In the genomic region with DNA sequence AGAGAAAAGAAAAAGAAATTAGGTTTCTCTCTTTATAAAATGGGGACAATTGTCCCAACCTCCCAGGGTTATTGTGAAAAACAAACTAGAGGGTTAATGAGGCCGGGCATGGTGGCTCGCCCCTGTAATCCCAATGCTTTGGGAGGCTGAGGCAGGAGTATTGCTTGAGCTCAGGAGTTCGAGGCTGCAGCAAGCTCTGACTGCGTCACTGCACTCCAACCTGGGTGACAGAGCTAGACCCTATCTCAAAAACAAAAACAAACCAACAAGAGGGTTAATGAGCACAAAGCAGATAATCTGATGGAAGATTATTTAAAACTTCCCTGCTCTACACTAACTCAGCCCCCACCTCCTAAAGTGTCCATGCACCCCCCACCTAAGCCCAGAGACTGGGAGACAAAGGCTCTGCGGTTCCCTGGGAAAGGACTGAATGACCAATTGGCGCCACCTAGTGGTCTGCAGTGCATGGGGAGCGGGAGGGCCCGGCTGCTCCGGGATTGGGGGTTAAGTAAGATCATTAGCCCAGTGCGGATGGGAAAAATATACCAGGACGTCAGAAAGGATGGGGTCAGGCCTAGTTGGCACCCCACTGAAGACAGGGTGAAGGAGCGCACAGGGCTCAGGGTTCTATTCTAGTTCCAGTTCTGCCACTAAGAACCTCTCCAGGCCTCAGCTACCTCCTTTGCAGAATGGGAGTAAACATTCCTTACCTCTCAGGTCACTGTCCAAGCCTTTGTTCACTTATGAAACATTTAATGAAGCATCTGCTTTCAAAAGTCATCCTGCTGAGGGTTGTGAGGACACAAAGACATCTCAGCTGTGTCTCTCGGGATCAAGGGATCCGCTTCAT, we compare ENCODE assay signal across 1 cellular context.
TF ChIP-seq lines count a peak whose summit lies in the region.

No MANE protein-coding gene starts in this region.

TF ChIP-seq in K562, 482 proteins besides CTCF, POLR2A, EP300 and RAD21 (continues in another document):
- no peak for TF ChIP-seq CAMTA2 (CRISPR knock-in tag; conservative IDR thresholded peaks at IDR 0.05)
- TF ChIP-seq ETV6 (IDR thresholded peaks at IDR 0.05; ENCODE audit: borderline replicate concordance in 1 of 2, low read depth in 2 of 2, low read length in 1 of 2) = no peak
- no peak for TF ChIP-seq ETV6 (CRISPR knock-in tag; IDR thresholded peaks at IDR 0.05; ENCODE audit: borderline replicate concordance)
- TF ChIP-seq, protein P1, sequence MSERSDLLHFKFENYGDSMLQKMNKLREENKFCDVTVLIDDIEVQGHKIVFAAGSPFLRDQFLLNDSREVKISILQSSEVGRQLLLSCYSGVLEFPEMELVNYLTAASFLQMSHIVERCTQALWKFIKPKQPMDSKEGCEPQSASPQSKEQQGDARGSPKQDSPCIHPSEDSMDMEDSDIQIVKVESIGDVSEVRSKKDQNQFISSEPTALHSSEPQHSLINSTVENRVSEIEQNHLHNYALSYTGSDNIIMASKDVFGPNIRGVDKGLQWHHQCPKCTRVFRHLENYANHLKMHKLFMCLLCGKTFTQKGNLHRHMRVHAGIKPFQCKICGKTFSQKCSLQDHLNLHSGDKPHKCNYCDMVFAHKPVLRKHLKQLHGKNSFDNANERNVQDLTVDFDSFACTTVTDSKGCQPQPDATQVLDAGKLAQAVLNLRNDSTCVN (CRISPR knock-in tag; IDR thresholded peaks at IDR 0.05) = 0 out of 2 replicates have a peak, but pooled peaks have one; percentile 8
- no peak for TF ChIP-seq TGIF2 (CRISPR knock-in tag; IDR thresholded peaks at IDR 0.05)
- TF ChIP-seq FOXM1 (IDR thresholded peaks at IDR 0.05; ENCODE audit: low read depth) = no peak
- no peak for TF ChIP-seq FOXM1 (CRISPR knock-in tag; IDR thresholded peaks at IDR 0.05; ENCODE audit: low read depth)
- peak; percentile 59; the same call in 1 of the 2 replicates for TF ChIP-seq RB1 (IDR thresholded peaks at IDR 0.05; ENCODE audit: low read depth)
- TF ChIP-seq, protein P2, sequence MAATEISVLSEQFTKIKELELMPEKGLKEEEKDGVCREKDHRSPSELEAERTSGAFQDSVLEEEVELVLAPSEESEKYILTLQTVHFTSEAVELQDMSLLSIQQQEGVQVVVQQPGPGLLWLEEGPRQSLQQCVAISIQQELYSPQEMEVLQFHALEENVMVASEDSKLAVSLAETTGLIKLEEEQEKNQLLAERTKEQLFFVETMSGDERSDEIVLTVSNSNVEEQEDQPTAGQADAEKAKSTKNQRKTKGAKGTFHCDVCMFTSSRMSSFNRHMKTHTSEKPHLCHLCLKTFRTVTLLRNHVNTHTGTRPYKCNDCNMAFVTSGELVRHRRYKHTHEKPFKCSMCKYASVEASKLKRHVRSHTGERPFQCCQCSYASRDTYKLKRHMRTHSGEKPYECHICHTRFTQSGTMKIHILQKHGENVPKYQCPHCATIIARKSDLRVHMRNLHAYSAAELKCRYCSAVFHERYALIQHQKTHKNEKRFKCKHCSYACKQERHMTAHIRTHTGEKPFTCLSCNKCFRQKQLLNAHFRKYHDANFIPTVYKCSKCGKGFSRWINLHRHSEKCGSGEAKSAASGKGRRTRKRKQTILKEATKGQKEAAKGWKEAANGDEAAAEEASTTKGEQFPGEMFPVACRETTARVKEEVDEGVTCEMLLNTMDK (IDR thresholded peaks at IDR 0.05; ENCODE audit: borderline replicate concordance, insufficient read depth, low read depth, low read length, poor library complexity, severe bottlenecking) = peak; percentile 32
- no peak for TF ChIP-seq HIVEP1 (CRISPR knock-in tag; IDR thresholded peaks at IDR 0.05)
- 0 out of 2 replicates have a peak, but pooled peaks have one; percentile 21 for TF ChIP-seq SMAD4 (CRISPR knock-in tag; conservative IDR thresholded peaks at IDR 0.05)
- no peak for TF ChIP-seq ZBTB7A (IDR thresholded peaks at IDR 0.05; ENCODE audit: borderline replicate concordance, control insufficient read depth, low read depth, low read length)
- TF ChIP-seq ZNF140 (CRISPR knock-in tag; IDR thresholded peaks at IDR 0.05) = no peak
- TF ChIP-seq, protein P3, sequence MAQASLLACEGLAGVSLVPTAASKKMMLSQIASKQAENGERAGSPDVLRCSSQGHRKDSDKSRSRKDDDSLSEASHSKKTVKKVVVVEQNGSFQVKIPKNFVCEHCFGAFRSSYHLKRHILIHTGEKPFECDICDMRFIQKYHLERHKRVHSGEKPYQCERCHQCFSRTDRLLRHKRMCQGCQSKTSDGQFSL (CRISPR knock-in tag; IDR thresholded peaks at IDR 0.05) = peak; percentile 94
- TF ChIP-seq, protein P3 (tag; IDR thresholded peaks at IDR 0.05) = peak in 1 of 2 experiments; percentile 76; a peak in 2 of 4 replicates
- TF ChIP-seq ARID1B (IDR thresholded peaks at IDR 0.05) = 0 out of 2 replicates have a peak, but pooled peaks have one; percentile 22
- no peak for TF ChIP-seq PHF21A (IDR thresholded peaks at IDR 0.05; ENCODE audit: borderline replicate concordance, low read depth)
- peak; percentile 62; the same call in 1 of the 2 replicates for TF ChIP-seq XRCC5 (IDR thresholded peaks at IDR 0.05; ENCODE audit: low read depth, low read length)
- TF ChIP-seq, protein P4, sequence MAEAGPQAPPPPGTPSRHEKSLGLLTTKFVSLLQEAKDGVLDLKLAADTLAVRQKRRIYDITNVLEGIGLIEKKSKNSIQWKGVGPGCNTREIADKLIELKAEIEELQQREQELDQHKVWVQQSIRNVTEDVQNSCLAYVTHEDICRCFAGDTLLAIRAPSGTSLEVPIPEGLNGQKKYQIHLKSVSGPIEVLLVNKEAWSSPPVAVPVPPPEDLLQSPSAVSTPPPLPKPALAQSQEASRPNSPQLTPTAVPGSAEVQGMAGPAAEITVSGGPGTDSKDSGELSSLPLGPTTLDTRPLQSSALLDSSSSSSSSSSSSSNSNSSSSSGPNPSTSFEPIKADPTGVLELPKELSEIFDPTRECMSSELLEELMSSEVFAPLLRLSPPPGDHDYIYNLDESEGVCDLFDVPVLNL (CRISPR knock-in tag; IDR thresholded peaks at IDR 0.05; ENCODE audit: low read depth) = no peak
- TF ChIP-seq, protein P5, sequence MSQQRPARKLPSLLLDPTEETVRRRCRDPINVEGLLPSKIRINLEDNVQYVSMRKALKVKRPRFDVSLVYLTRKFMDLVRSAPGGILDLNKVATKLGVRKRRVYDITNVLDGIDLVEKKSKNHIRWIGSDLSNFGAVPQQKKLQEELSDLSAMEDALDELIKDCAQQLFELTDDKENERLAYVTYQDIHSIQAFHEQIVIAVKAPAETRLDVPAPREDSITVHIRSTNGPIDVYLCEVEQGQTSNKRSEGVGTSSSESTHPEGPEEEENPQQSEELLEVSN (IDR thresholded peaks at IDR 0.05; ENCODE audit: borderline replicate concordance in 1 of 2, extremely low read depth in 1 of 2, insufficient read depth in 1 of 2, insufficient read length in 1 of 2, low read depth in 1 of 2, low read length in 1 of 2, poor library complexity in 1 of 2, severe bottlenecking in 1 of 2) = no peak
- TF ChIP-seq BHLHE40 (IDR thresholded peaks at IDR 0.05; ENCODE audit: low read length) = 0 out of 2 replicates have a peak, but pooled peaks have one; percentile 13
- TF ChIP-seq JUND (IDR thresholded peaks at IDR 0.05; ENCODE audit: borderline replicate concordance, low read depth, low read length) = peak; percentile 34; the same call in 1 of the 2 replicates
- no peak; the same call in 2 of the 3 replicates for TF ChIP-seq JUND (tag; IDR thresholded peaks at IDR 0.05; ENCODE audit: borderline replicate concordance, low read depth, low read length)
- TF ChIP-seq, protein P6, sequence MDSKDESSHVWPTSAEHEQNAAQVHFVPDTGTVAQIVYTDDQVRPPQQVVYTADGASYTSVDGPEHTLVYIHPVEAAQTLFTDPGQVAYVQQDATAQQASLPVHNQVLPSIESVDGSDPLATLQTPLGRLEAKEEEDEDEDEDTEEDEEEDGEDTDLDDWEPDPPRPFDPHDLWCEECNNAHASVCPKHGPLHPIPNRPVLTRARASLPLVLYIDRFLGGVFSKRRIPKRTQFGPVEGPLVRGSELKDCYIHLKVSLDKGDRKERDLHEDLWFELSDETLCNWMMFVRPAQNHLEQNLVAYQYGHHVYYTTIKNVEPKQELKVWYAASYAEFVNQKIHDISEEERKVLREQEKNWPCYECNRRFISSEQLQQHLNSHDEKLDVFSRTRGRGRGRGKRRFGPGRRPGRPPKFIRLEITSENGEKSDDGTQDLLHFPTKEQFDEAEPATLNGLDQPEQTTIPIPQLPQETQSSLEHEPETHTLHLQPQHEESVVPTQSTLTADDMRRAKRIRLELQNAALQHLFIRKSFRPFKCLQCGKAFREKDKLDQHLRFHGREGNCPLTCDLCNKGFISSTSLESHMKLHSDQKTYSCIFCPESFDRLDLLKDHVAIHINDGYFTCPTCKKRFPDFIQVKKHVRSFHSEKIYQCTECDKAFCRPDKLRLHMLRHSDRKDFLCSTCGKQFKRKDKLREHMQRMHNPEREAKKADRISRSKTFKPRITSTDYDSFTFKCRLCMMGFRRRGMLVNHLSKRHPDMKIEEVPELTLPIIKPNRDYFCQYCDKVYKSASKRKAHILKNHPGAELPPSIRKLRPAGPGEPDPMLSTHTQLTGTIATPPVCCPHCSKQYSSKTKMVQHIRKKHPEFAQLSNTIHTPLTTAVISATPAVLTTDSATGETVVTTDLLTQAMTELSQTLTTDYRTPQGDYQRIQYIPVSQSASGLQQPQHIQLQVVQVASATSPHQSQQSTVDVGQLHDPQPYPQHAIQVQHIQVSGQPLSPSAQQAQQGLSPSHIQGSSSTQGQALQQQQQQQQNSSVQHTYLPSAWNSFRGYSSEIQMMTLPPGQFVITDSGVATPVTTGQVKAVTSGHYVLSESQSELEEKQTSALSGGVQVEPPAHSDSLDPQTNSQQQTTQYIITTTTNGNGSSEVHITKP (IDR thresholded peaks at IDR 0.05; ENCODE audit: partially characterized antibody) = no peak
- TF ChIP-seq RCOR1 (IDR thresholded peaks at IDR 0.05; ENCODE audit: borderline replicate concordance in 1 of 2, low read depth in 2 of 2, low read length in 2 of 2) = peak in 1 of 2 experiments; percentile 28; a peak in 1 of 4 replicates
- no peak for TF ChIP-seq ZNF561 (CRISPR knock-in tag; conservative IDR thresholded peaks at IDR 0.05)
- TF ChIP-seq, protein P7, sequence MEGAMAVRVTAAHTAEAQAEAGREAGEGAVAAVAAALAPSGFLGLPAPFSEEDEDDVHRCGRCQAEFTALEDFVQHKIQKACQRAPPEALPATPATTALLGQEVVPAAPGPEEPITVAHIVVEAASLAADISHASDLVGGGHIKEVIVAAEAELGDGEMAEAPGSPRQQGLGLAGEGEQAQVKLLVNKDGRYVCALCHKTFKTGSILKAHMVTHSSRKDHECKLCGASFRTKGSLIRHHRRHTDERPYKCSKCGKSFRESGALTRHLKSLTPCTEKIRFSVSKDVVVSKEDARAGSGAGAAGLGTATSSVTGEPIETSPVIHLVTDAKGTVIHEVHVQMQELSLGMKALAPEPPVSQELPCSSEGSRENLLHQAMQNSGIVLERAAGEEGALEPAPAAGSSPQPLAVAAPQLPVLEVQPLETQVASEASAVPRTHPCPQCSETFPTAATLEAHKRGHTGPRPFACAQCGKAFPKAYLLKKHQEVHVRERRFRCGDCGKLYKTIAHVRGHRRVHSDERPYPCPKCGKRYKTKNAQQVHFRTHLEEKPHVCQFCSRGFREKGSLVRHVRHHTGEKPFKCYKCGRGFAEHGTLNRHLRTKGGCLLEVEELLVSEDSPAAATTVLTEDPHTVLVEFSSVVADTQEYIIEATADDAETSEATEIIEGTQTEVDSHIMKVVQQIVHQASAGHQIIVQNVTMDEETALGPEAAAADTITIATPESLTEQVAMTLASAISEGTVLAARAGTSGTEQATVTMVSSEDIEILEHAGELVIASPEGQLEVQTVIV (CRISPR knock-in tag; IDR thresholded peaks at IDR 0.05; ENCODE audit: borderline replicate concordance) = no peak
- 0 out of 4 replicates have a peak, but pooled peaks of 1 of the 2 experiments have one; percentile 43 for TF ChIP-seq MAZ (CRISPR knock-in tag; conservative IDR thresholded peaks at IDR 0.05 in 1 of 2, IDR thresholded peaks at IDR 0.05 in 1 of 2)
- peak; percentile 89 for TF ChIP-seq SMC3 (conservative IDR thresholded peaks at IDR 0.05; ENCODE audit: insufficient read depth, low read depth, low read length)
- TF ChIP-seq FOXJ2 (tag; IDR thresholded peaks at IDR 0.05) = 0 out of 2 replicates have a peak, but pooled peaks have one; percentile 31
- TF ChIP-seq ARID2 (IDR thresholded peaks at IDR 0.05) = peak; percentile 50; the same call in 1 of the 2 replicates
- TF ChIP-seq CBX2 (IDR thresholded peaks at IDR 0.05; ENCODE audit: insufficient read depth, low read length, poor library complexity, severe bottlenecking) = no peak
- peak; percentile 64; the same call in 1 of the 2 replicates for TF ChIP-seq CC2D1A (IDR thresholded peaks at IDR 0.05)
- no peak for TF ChIP-seq ZFP1 (CRISPR knock-in tag; IDR thresholded peaks at IDR 0.05)
- no peak for TF ChIP-seq ZBED1 (IDR thresholded peaks at IDR 0.05)
- TF ChIP-seq, protein P8, sequence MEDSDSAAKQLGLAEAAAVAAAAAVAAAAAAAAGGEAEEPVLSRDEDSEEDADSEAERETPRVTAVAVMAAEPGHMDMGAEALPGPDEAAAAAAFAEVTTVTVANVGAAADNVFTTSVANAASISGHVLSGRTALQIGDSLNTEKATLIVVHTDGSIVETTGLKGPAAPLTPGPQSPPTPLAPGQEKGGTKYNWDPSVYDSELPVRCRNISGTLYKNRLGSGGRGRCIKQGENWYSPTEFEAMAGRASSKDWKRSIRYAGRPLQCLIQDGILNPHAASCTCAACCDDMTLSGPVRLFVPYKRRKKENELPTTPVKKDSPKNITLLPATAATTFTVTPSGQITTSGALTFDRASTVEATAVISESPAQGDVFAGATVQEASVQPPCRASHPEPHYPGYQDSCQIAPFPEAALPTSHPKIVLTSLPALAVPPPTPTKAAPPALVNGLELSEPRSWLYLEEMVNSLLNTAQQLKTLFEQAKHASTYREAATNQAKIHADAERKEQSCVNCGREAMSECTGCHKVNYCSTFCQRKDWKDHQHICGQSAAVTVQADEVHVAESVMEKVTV (CRISPR knock-in tag; IDR thresholded peaks at IDR 0.05) = peak; percentile 78
- no peak for TF ChIP-seq FOXK1 (CRISPR knock-in tag; IDR thresholded peaks at IDR 0.05; ENCODE audit: borderline replicate concordance)
- TF ChIP-seq, protein P9, sequence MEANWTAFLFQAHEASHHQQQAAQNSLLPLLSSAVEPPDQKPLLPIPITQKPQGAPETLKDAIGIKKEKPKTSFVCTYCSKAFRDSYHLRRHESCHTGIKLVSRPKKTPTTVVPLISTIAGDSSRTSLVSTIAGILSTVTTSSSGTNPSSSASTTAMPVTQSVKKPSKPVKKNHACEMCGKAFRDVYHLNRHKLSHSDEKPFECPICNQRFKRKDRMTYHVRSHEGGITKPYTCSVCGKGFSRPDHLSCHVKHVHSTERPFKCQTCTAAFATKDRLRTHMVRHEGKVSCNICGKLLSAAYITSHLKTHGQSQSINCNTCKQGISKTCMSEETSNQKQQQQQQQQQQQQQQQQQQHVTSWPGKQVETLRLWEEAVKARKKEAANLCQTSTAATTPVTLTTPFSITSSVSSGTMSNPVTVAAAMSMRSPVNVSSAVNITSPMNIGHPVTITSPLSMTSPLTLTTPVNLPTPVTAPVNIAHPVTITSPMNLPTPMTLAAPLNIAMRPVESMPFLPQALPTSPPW (CRISPR knock-in tag; IDR thresholded peaks at IDR 0.05) = peak; percentile 17; the same call in 1 of the 2 replicates
- no peak for TF ChIP-seq CREM (IDR thresholded peaks at IDR 0.05; ENCODE audit: low read depth)
